9 cellular contexts compared by ENCODE assay signal in the genomic region with DNA sequence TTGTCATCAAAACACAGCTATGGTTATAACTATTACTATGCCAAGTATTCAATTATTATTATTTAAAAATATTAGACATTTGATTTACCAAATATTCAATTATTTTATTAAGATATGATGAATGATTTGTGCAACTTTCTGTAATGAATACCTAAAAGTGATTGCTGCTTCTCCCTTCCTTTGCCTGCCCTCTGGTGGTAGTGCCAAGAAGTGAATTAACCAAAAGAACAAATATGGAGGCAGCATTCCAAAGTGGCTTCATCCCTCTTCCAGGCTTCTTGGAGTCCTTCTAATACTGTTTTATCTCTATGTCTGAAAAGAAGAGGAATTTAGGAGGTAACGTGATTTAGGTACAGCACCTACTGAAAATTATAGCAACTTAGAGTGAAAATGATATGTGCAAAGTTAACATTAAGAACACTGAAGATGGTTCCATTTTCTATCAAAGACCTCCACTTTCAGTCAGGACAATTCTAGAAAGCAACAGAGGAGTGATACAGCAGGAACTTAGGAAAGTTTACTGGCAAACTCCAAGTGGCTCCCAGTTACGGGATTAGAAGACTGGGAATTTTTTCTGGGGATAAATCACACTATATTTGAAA. TPM values are rescaled to one million over a fixed set of nuclear protein-coding genes. Genes with fewer than 3 reads are reported as not detected.
DNase-seq lines count a peak whose midpoint lies in the region; ATAC-seq, FAIRE-seq and TF ChIP-seq lines count a peak whose summit lies in the region.
"Had no signal": no experiment of that assay in that cellular context is flagged by ENCODE, and none has a peak within 500 bp of the region (broad histone marks: within the 10 kb centered on the region; RNA-seq: fewer than 3 reads in every experiment).

No MANE protein-coding gene starts in this region.

- no peak overlapping the region for H3K23ac ChIP-seq in H1 (ENCODE audit: insufficient read length)

- H3K27me3 ChIP-seq in RWPE2 (ENCODE audit: insufficient read depth, poor library complexity, severe bottlenecking) (no peaks in the 10 kb centered on the region), H1 (replicated peaks in 1 of 4; ENCODE audit: control insufficient read depth in 3 of 4, extremely low read depth in 1 of 4, insufficient read depth in 3 of 4, low read length in 3 of 4) (no peaks in the 10 kb centered on the region)

- 0 out of 2 replicates have a peak overlapping the region, but pooled peaks have one; percentile 35 for H2AFZ ChIP-seq in H1 (ENCODE audit: low read length)

- FAIRE-seq in H1 (lab: Jason Lieb, UNC) = no peak

- peak; percentile 79 to 80 for TF ChIP-seq RAD21 in H1 (IDR thresholded peaks at IDR 0.05 in 1 of 2, conservative IDR thresholded peaks at IDR 0.05 in 1 of 2; ENCODE audit: low read depth in 2 of 2, low read length in 2 of 2)

- H2BK15ac ChIP-seq in H1 (ENCODE audit: low read length) = no peak overlapping the region

- H3K27ac Mint-ChIP-seq in progenitor cell of endocrine pancreas = no peak overlapping the region
- H3K27ac Mint-ChIP-seq in activated CD8-positive, alpha-beta memory T cell treated with anti-CD3 and anti-CD28 coated beads, Interleukin-2, amount 10 ng/mL, durations not matched to agents 7 days and 5 days = no peak overlapping the region
- H3K27ac Mint-ChIP-seq: IgD-negative memory B cell had no signal

- H2BK5ac ChIP-seq in H1 (ENCODE audit: low read depth, low read length) = no peak overlapping the region

- 94% methylated on average over 2 of the region's 2 CpGs; no CpG with 5 or more reads in 1 of the 2 experiments for WGBS in H1 (ENCODE audit: extremely low coverage in 1 of 2, insufficient coverage in 1 of 2, insufficient read length in 1 of 2, insufficient replicate concordance in 2 of 2, low coverage in 1 of 2, low lambda C conversion rate in 2 of 2, missing lambda C conversion rate in 1 of 2), 2 experiments

- CTCF ChIA-PET in H1 (lab: Charles Lee; ENCODE audit: partially characterized antibody) = interaction anchor here (0.8 to 17.1 kb wide), 26 partner anchors 8 to 541 kb away, joined by 3 to 497 read pairs (median 4); no protein-coding TSS in a partner anchor
- CTCF ChIA-PET in activated CD8-positive, alpha-beta memory T cell treated with anti-CD3 and anti-CD28 coated beads, Interleukin-2, amount 10 ng/mL, durations not matched to agents 7 days and 5 days (lab: Charles Lee) = interaction anchor here (0.8 to 12.6 kb wide), 8 partner anchors 9 to 1143 kb away, joined by 3 to 212 read pairs (median 5); no protein-coding TSS in a partner anchor

- H2BK20ac ChIP-seq in H1 (ENCODE audit: low read length) = no peak overlapping the region

- H3K36me3 Mint-ChIP-seq in progenitor cell of endocrine pancreas (ENCODE audit: insufficient read depth) = no peaks in the 10 kb centered on the region
- H3K36me3 Mint-ChIP-seq in activated CD8-positive, alpha-beta memory T cell treated with anti-CD3 and anti-CD28 coated beads, Interleukin-2, amount 10 ng/mL, durations not matched to agents 7 days and 5 days = no peaks in the 10 kb centered on the region
- H3K36me3 Mint-ChIP-seq: IgD-negative memory B cell had no signal

- no peaks in the 10 kb centered on the region for H3K79me1 ChIP-seq in H1 (ENCODE audit: low read depth, low read length)

- no peaks in the 10 kb centered on the region for H3K9me3 ChIP-seq in RWPE2 (ENCODE audit: severe bottlenecking)
- H3K9me3 ChIP-seq in H1 (ENCODE audit: insufficient read depth in 2 of 2, low read depth in 1 of 2, low read length in 1 of 2) = no peaks in the 10 kb centered on the region

- no peak for TF ChIP-seq POLR2A in H1 (IDR thresholded peaks at IDR 0.05; ENCODE audit: control extremely low read depth in 1 of 2, low read depth in 2 of 2, low read length in 2 of 2)

- H4K91ac ChIP-seq in H1 (replicated peaks; ENCODE audit: insufficient read length, low read length) = no peak overlapping the region

- ATAC-seq in RWPE2 (ENCODE audit: low read depth) (no peak), HG03025 (IDR thresholded peaks at IDR 0.05; ENCODE audit: low FRiP score, unreplicated experiment) (no peak)
- no peak for ATAC-seq in activated CD8-positive, alpha-beta memory T cell treated with anti-CD3 and anti-CD28 coated beads, Interleukin-2, amount 10 ng/mL, durations not matched to agents 7 days and 5 days

- TF ChIP-seq CTCF in AG09319 (IDR thresholded peaks at IDR 0.05; ENCODE audit: low read depth, low read length) (peak; percentile 67), GM10266 (IDR thresholded peaks at IDR 0.05; ENCODE audit: control insufficient read depth, insufficient read depth, low read depth, missing control alignments) (peak; percentile 78), RWPE2 (IDR thresholded peaks at IDR 0.05; ENCODE audit: poor library complexity, severe bottlenecking) (peak; percentile 64), H1 (IDR thresholded peaks at IDR 0.05; ENCODE audit: control extremely low read depth in 1 of 3, insufficient read depth in 1 of 3, low read depth in 1 of 3, low read length in 3 of 3) (peak in 2 of 3 experiments; percentile 59 to 69; a peak in 3 of 4 replicates), progenitor cell of endocrine pancreas (IDR thresholded peaks at IDR 0.05; ENCODE audit: unreplicated experiment) (peak; percentile 76)

- H3K23me2 ChIP-seq in H1 (ENCODE audit: low read depth, low read length) = no peaks in the 10 kb centered on the region

- H3K56ac ChIP-seq in H1 (replicated peaks; ENCODE audit: insufficient read length, low read depth, low read length) = no peak overlapping the region

- no peak overlapping the region for H3K4ac ChIP-seq in H1 (replicated peaks; ENCODE audit: insufficient read length, low read depth, low read length)

- H3K27ac ChIP-seq in RWPE2 (ENCODE audit: poor library complexity, severe bottlenecking) (no peak overlapping the region), H1 (ENCODE audit: low read depth, low read length) (no peak overlapping the region)

- no peaks in the 10 kb centered on the region for H4K20me1 ChIP-seq in H1 (replicated peaks in 1 of 2; ENCODE audit: control insufficient read depth in 1 of 2, insufficient read depth in 2 of 2, low read length in 2 of 2)

- no peak overlapping the region for H2AK5ac ChIP-seq in H1 (ENCODE audit: low read depth, low read length)

- no peaks in the 10 kb centered on the region for H3K9me3 Mint-ChIP-seq in progenitor cell of endocrine pancreas (ENCODE audit: low read depth)
- H3K9me3 Mint-ChIP-seq in activated CD8-positive, alpha-beta memory T cell treated with anti-CD3 and anti-CD28 coated beads, Interleukin-2, amount 10 ng/mL, durations not matched to agents 7 days and 5 days (ENCODE audit: low read depth) = no peaks in the 10 kb centered on the region
- H3K9me3 Mint-ChIP-seq: IgD-negative memory B cell had no signal

- H3K79me2 ChIP-seq in H1 (ENCODE audit: control insufficient read depth in 1 of 2, insufficient read depth in 2 of 2, low read length in 2 of 2) = no peaks in the 10 kb centered on the region

- H4K5ac ChIP-seq in H1 (ENCODE audit: insufficient read length, low read depth, low read length) = no peak overlapping the region

- no peak overlapping the region for H2BK120ac ChIP-seq in H1 (replicated peaks; ENCODE audit: low read depth, low read length)

- no peaks in the 10 kb centered on the region for H3K36me3 ChIP-seq in RWPE2 (ENCODE audit: low read depth)
- H3K36me3 ChIP-seq in H1 (ENCODE audit: control insufficient read depth in 2 of 4, insufficient read depth in 4 of 4, low read length in 3 of 4) = no peaks in the 10 kb centered on the region

- no peak overlapping the region for H3K4me2 ChIP-seq in H1 (ENCODE audit: insufficient read depth in 1 of 2, low read depth in 2 of 2, low read length in 2 of 2)

- H3K4me3 Mint-ChIP-seq in progenitor cell of endocrine pancreas (ENCODE audit: low read depth) = no peak overlapping the region
- no peak overlapping the region for H3K4me3 Mint-ChIP-seq in activated CD8-positive, alpha-beta memory T cell treated with anti-CD3 and anti-CD28 coated beads, Interleukin-2, amount 10 ng/mL, durations not matched to agents 7 days and 5 days

- H3K14ac ChIP-seq in H1 (ENCODE audit: insufficient read length) = no peak overlapping the region

- no peak overlapping the region for H3K9ac ChIP-seq in H1 (replicated peaks in 1 of 4; ENCODE audit: extremely low read depth in 1 of 4, low read depth in 3 of 4, low read length in 3 of 4)

- no peaks in the 10 kb centered on the region for H3K27me3 Mint-ChIP-seq in progenitor cell of endocrine pancreas
- H3K27me3 Mint-ChIP-seq in activated CD8-positive, alpha-beta memory T cell treated with anti-CD3 and anti-CD28 coated beads, Interleukin-2, amount 10 ng/mL, durations not matched to agents 7 days and 5 days = peaks cover 29% of the 10 kb centered on the region

- H3K4me3 ChIP-seq in RWPE2 (ENCODE audit: severe bottlenecking) (no peak overlapping the region), H1 (ENCODE audit: extremely low read depth in 1 of 4, insufficient read depth in 2 of 4, low read depth in 3 of 4, low read length in 4 of 4) (no peak overlapping the region)

- no peak overlapping the region for H4K8ac ChIP-seq in H1 (ENCODE audit: extremely low read depth, insufficient read depth, low read length)

- no peak for DNase-seq in AG09319 (ENCODE audit: extremely low read depth, low read depth)
- no peak for DNase-seq in GM10266 (ENCODE audit: extremely low spot score)
- no peak for DNase-seq in RWPE2 (ENCODE audit: low spot score)
- no peak for DNase-seq in H1 (ENCODE audit: low read depth in 1 of 2, low spot score in 2 of 2)
- DNase-seq in progenitor cell of endocrine pancreas (ENCODE audit: low spot score, unreplicated experiment) = no peak
- no peak for DNase-seq in GM19240 (ENCODE audit: insufficient read length, low spot score)
- no peak for DNase-seq in activated CD8-positive, alpha-beta memory T cell treated with anti-CD3 and anti-CD28 coated beads, Interleukin-2, amount 10 ng/mL, durations not matched to agents 7 days and 5 days

- no peak overlapping the region for H2BK12ac ChIP-seq in H1 (ENCODE audit: low read depth, low read length)

- H3K18ac ChIP-seq in H1 (ENCODE audit: extremely low read depth, low read length) = no peak overlapping the region

- POLR2A ChIA-PET in H1 (lab: Charles Lee; ENCODE audit: partially characterized antibody) = no interaction called here

- H3K4me1 ChIP-seq in RWPE2 (ENCODE audit: insufficient read depth, poor library complexity, severe bottlenecking) (no peaks in the 10 kb centered on the region), H1 (replicated peaks in 1 of 4; ENCODE audit: control insufficient read depth in 3 of 4, insufficient read depth in 4 of 4, low read length in 3 of 4) (no peaks in the 10 kb centered on the region)

- no peak for TF ChIP-seq EP300 in H1 (IDR thresholded peaks at IDR 0.05; ENCODE audit: borderline replicate concordance in 1 of 2, low read depth in 2 of 2, low read length in 2 of 2)

- no peaks in the 10 kb centered on the region for H3K4me1 Mint-ChIP-seq in progenitor cell of endocrine pancreas (ENCODE audit: low read depth)
- H3K4me1 Mint-ChIP-seq in activated CD8-positive, alpha-beta memory T cell treated with anti-CD3 and anti-CD28 coated beads, Interleukin-2, amount 10 ng/mL, durations not matched to agents 7 days and 5 days = peaks cover 24% of the 10 kb centered on the region

RNA-seq across cellular contexts. Expression of a gene that starts 43.0 kb away (rescaled TPM):
- 0.61 and 0.63 TPM in 2 replicates for total RNA-seq in H1 (2021; fragmentation: NEBNext Ultra II Directional; extraction: Animal tissue kit (Norgen Biotek cat#: 25700))
- 0.09 and 0.16 TPM in 2 replicates for polyA plus RNA-seq in H1 (2011; rRNA removed)
- 0.12 TPM for polyA plus RNA-seq in H1 (2011; cell fraction: cytosol; rRNA removed)
- polyA plus RNA-seq in H1 (2011; cell fraction: nucleus; rRNA removed) = 0.13 TPM
- polyA plus RNA-seq in H1 (2012, experiment 1 of 2) = 0.10 to 1.1 TPM (median 0.27 TPM) in 4 replicates
- not detected for polyA plus RNA-seq in H1 (2012, experiment 2 of 2)
- polyA plus RNA-seq in H1 (2013, experiment 1 of 2) = 0.22 TPM
- polyA plus RNA-seq in H1 (2013, experiment 2 of 2) = 0.24 TPM
- polyA minus RNA-seq in H1 (2011; rRNA and poly(A)+ RNA removed) = 0.63 and 1.1 TPM in 2 replicates
- polyA minus RNA-seq in H1 (2011; cell fraction: cytosol; rRNA and poly(A)+ RNA removed) = not detected
- 1.3 TPM for polyA minus RNA-seq in H1 (2011; cell fraction: nucleus; rRNA and poly(A)+ RNA removed)
- 1.4 and 1.7 TPM in 2 replicates for total RNA-seq in progenitor cell of endocrine pancreas
- total RNA-seq in activated CD8-positive, alpha-beta memory T cell treated with anti-CD3 and anti-CD28 coated beads, Interleukin-2, amount 10 ng/mL, durations not matched to agents 7 days and 5 days = under 1 TPM; 0.54 to 0.93 TPM
- polyA plus RNA-seq: IgD-negative memory B cell had no signal
